Comparison of ENCODE assay signal across 1 cellular context in genomic region chr12:8026282-8026637, GRCh38.
TF ChIP-seq lines count a peak whose summit lies in the region.

No MANE protein-coding gene starts in this region.

TF ChIP-seq in HepG2, 621 proteins besides CTCF, POLR2A, EP300 and RAD21 (continues in another document):
- TF ChIP-seq NFE2L1 (CRISPR knock-in tag; IDR thresholded peaks at IDR 0.05; ENCODE audit: borderline replicate concordance) (no peak), ZNF264 (CRISPR knock-in tag; IDR thresholded peaks at IDR 0.05) (0 out of 2 replicates have a peak, but pooled peaks have one; percentile 43), POLR2AphosphoS5 (IDR thresholded peaks at IDR 0.05; ENCODE audit: low read depth, low read length) (peak; percentile 73), TGIF2 (CRISPR knock-in tag; IDR thresholded peaks at IDR 0.05) (0 out of 2 replicates have a peak, but pooled peaks have one; percentile 19), DPF2 (CRISPR knock-in tag; IDR thresholded peaks at IDR 0.05; ENCODE audit: borderline replicate concordance, low read depth) (no peak), ZNF746 (CRISPR knock-in tag; IDR thresholded peaks at IDR 0.05) (no peak), ZNF775 (CRISPR knock-in tag; IDR thresholded peaks at IDR 0.05; ENCODE audit: borderline replicate concordance) (no peak), ZNF124 (CRISPR knock-in tag; IDR thresholded peaks at IDR 0.05) (no peak; the same call in 1 of the 2 replicates), KLF6 (CRISPR knock-in tag; IDR thresholded peaks at IDR 0.05) (0 out of 2 replicates have a peak, but pooled peaks have one; percentile 15), KAT2B (IDR thresholded peaks at IDR 0.05; ENCODE audit: borderline replicate concordance, low read depth, low read length) (no peak), TERF1 (CRISPR knock-in tag; IDR thresholded peaks at IDR 0.05) (no peak), SOX13 (IDR thresholded peaks at IDR 0.05) (peak; percentile 31; the same call in 1 of the 2 replicates), SOX13 (CRISPR knock-in tag; conservative IDR thresholded peaks at IDR 0.05 in 1 of 2, IDR thresholded peaks at IDR 0.05 in 1 of 2) (peak in 1 of 2 experiments; percentile 26; a peak in 1 of 4 replicates), KLF12 (CRISPR knock-in tag; IDR thresholded peaks at IDR 0.05; ENCODE audit: borderline replicate concordance) (peak; percentile 20; the same call in 1 of the 2 replicates), ISL2 (CRISPR knock-in tag; IDR thresholded peaks at IDR 0.05) (peak; percentile 18; the same call in 1 of the 2 replicates), ZNF567 (CRISPR knock-in tag; IDR thresholded peaks at IDR 0.05; ENCODE audit: borderline replicate concordance) (no peak), ASH2L (IDR thresholded peaks at IDR 0.05; ENCODE audit: insufficient read length, low read depth, low read length) (peak; percentile 10), FOXP4 (CRISPR knock-in tag; IDR thresholded peaks at IDR 0.05) (peak; percentile 90), ZNF615 (CRISPR knock-in tag; IDR thresholded peaks at IDR 0.05; ENCODE audit: borderline replicate concordance) (peak; percentile 32; the same call in 1 of the 2 replicates), ZNF207 (IDR thresholded peaks at IDR 0.05; ENCODE audit: borderline replicate concordance) (no peak), KLF11 (CRISPR knock-in tag; IDR thresholded peaks at IDR 0.05) (no peak), ZNF30 (CRISPR knock-in tag; IDR thresholded peaks at IDR 0.05) (no peak), PAF1 (CRISPR knock-in tag; IDR thresholded peaks at IDR 0.05) (no peak), MIER3 (CRISPR knock-in tag; IDR thresholded peaks at IDR 0.05; ENCODE audit: borderline replicate concordance) (0 out of 2 replicates have a peak, but pooled peaks have one; percentile 16), PBX3 (CRISPR knock-in tag; IDR thresholded peaks at IDR 0.05; ENCODE audit: borderline replicate concordance) (no peak), MED8 (CRISPR knock-in tag; IDR thresholded peaks at IDR 0.05; ENCODE audit: insufficient replicate concordance) (peak; percentile 47), KDM5A (IDR thresholded peaks at IDR 0.05; ENCODE audit: borderline replicate concordance, low read length) (peak; percentile 61; the same call in 1 of the 2 replicates), RORA (CRISPR knock-in tag; IDR thresholded peaks at IDR 0.05) (no peak), ZNF558 (CRISPR knock-in tag; IDR thresholded peaks at IDR 0.05; ENCODE audit: borderline replicate concordance) (no peak), ZNF790 (CRISPR knock-in tag; IDR thresholded peaks at IDR 0.05; ENCODE audit: borderline replicate concordance) (0 out of 2 replicates have a peak, but pooled peaks have one; percentile 5), ZNF3 (CRISPR knock-in tag; IDR thresholded peaks at IDR 0.05) (no peak), HNRNPUL1 (IDR thresholded peaks at IDR 0.05; ENCODE audit: low read depth, low read length) (no peak), FOXJ3 (CRISPR knock-in tag; IDR thresholded peaks at IDR 0.05; ENCODE audit: borderline replicate concordance) (no peak), ZNF510 (CRISPR knock-in tag; IDR thresholded peaks at IDR 0.05; ENCODE audit: low read depth) (no peak), MIER2 (CRISPR knock-in tag; IDR thresholded peaks at IDR 0.05) (0 out of 2 replicates have a peak, but pooled peaks have one; percentile 7), ETV6 (CRISPR knock-in tag; conservative IDR thresholded peaks at IDR 0.05) (0 out of 2 replicates have a peak, but pooled peaks have one; percentile 50), YEATS4 (CRISPR knock-in tag; IDR thresholded peaks at IDR 0.05; ENCODE audit: borderline replicate concordance) (no peak), ZUFSP (CRISPR knock-in tag; IDR thresholded peaks at IDR 0.05; ENCODE audit: borderline replicate concordance) (no peak), KMT2A (CRISPR knock-in tag; IDR thresholded peaks at IDR 0.05) (no peak), PTBP1 (IDR thresholded peaks at IDR 0.05; ENCODE audit: low read depth, low read length, poor library complexity, severe bottlenecking) (no peak)
- TF ChIP-seq, protein P1, sequence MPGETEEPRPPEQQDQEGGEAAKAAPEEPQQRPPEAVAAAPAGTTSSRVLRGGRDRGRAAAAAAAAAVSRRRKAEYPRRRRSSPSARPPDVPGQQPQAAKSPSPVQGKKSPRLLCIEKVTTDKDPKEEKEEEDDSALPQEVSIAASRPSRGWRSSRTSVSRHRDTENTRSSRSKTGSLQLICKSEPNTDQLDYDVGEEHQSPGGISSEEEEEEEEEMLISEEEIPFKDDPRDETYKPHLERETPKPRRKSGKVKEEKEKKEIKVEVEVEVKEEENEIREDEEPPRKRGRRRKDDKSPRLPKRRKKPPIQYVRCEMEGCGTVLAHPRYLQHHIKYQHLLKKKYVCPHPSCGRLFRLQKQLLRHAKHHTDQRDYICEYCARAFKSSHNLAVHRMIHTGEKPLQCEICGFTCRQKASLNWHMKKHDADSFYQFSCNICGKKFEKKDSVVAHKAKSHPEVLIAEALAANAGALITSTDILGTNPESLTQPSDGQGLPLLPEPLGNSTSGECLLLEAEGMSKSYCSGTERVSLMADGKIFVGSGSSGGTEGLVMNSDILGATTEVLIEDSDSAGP (CRISPR knock-in tag; IDR thresholded peaks at IDR 0.05; ENCODE audit: borderline replicate concordance): no peak
- TF ChIP-seq, protein P2, sequence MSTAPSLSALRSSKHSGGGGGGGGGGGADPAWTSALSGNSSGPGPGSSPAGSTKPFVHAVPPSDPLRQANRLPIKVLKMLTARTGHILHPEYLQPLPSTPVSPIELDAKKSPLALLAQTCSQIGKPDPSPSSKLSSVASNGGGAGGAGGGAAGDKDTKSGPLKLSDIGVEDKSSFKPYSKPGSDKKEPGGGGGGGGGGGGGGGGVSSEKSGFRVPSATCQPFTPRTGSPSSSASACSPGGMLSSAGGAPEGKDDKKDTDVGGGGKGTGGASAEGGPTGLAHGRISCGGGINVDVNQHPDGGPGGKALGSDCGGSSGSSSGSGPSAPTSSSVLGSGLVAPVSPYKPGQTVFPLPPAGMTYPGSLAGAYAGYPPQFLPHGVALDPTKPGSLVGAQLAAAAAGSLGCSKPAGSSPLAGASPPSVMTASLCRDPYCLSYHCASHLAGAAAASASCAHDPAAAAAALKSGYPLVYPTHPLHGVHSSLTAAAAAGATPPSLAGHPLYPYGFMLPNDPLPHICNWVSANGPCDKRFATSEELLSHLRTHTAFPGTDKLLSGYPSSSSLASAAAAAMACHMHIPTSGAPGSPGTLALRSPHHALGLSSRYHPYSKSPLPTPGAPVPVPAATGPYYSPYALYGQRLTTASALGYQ (CRISPR knock-in tag; IDR thresholded peaks at IDR 0.05): peak; percentile 22; the same call in 1 of the 2 replicates
- TF ChIP-seq, protein P3, sequence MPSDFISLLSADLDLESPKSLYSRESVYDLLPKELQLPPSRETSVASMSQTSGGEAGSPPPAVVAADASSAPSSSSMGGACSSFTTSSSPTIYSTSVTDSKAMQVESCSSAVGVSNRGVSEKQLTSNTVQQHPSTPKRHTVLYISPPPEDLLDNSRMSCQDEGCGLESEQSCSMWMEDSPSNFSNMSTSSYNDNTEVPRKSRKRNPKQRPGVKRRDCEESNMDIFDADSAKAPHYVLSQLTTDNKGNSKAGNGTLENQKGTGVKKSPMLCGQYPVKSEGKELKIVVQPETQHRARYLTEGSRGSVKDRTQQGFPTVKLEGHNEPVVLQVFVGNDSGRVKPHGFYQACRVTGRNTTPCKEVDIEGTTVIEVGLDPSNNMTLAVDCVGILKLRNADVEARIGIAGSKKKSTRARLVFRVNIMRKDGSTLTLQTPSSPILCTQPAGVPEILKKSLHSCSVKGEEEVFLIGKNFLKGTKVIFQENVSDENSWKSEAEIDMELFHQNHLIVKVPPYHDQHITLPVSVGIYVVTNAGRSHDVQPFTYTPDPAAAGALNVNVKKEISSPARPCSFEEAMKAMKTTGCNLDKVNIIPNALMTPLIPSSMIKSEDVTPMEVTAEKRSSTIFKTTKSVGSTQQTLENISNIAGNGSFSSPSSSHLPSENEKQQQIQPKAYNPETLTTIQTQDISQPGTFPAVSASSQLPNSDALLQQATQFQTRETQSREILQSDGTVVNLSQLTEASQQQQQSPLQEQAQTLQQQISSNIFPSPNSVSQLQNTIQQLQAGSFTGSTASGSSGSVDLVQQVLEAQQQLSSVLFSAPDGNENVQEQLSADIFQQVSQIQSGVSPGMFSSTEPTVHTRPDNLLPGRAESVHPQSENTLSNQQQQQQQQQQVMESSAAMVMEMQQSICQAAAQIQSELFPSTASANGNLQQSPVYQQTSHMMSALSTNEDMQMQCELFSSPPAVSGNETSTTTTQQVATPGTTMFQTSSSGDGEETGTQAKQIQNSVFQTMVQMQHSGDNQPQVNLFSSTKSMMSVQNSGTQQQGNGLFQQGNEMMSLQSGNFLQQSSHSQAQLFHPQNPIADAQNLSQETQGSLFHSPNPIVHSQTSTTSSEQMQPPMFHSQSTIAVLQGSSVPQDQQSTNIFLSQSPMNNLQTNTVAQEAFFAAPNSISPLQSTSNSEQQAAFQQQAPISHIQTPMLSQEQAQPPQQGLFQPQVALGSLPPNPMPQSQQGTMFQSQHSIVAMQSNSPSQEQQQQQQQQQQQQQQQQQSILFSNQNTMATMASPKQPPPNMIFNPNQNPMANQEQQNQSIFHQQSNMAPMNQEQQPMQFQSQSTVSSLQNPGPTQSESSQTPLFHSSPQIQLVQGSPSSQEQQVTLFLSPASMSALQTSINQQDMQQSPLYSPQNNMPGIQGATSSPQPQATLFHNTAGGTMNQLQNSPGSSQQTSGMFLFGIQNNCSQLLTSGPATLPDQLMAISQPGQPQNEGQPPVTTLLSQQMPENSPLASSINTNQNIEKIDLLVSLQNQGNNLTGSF (CRISPR knock-in tag; IDR thresholded peaks at IDR 0.05): no peak
- TF ChIP-seq, protein P4, sequence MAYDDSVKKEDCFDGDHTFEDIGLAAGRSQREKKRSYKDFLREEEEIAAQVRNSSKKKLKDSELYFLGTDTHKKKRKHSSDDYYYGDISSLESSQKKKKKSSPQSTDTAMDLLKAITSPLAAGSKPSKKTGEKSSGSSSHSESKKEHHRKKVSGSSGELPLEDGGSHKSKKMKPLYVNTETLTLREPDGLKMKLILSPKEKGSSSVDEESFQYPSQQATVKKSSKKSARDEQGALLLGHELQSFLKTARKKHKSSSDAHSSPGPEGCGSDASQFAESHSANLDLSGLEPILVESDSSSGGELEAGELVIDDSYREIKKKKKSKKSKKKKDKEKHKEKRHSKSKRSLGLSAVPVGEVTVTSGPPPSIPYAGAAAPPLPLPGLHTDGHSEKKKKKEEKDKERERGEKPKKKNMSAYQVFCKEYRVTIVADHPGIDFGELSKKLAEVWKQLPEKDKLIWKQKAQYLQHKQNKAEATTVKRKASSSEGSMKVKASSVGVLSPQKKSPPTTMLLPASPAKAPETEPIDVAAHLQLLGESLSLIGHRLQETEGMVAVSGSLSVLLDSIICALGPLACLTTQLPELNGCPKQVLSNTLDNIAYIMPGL (CRISPR knock-in tag; IDR thresholded peaks at IDR 0.05; ENCODE audit: borderline replicate concordance in 1 of 2, low read depth in 1 of 2): peak in 1 of 2 experiments; percentile 52; a peak in 1 of 4 replicates
- TF ChIP-seq, protein P5, sequence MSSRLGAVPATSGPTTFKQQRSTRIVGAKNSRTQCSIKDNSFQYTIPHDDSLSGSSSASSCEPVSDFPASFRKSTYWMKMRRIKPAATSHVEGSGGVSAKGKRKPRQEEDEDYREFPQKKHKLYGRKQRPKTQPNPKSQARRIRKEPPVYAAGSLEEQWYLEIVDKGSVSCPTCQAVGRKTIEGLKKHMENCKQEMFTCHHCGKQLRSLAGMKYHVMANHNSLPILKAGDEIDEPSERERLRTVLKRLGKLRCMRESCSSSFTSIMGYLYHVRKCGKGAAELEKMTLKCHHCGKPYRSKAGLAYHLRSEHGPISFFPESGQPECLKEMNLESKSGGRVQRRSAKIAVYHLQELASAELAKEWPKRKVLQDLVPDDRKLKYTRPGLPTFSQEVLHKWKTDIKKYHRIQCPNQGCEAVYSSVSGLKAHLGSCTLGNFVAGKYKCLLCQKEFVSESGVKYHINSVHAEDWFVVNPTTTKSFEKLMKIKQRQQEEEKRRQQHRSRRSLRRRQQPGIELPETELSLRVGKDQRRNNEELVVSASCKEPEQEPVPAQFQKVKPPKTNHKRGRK (CRISPR knock-in tag; IDR thresholded peaks at IDR 0.05): no peak
